Comparison of ENCODE assay signal across 14 cellular contexts in genomic region chr20:44579313-44580090, GRCh38. TPM values are rescaled to one million over a fixed set of nuclear protein-coding genes. Genes with fewer than 3 reads are reported as not detected.
DNase-seq lines count a peak whose midpoint lies in the region; ATAC-seq, FAIRE-seq and TF ChIP-seq lines count a peak whose summit lies in the region.
"Had no signal": no experiment of that assay in that cellular context is flagged by ENCODE, and none has a peak within 500 bp of the region (broad histone marks: within the 10 kb centered on the region; RNA-seq: fewer than 3 reads in every experiment).

No MANE protein-coding gene starts in this region.

- intact Hi-C loops in right cardiac atrium (cut with DNase I) (no loop called here), Right ventricle myocardium inferior (cut with DNase I) (no loop called here), vagina (cut with DNase I) (no loop called here)

- H3K36me3 ChIP-seq in ectodermal cell (ENCODE audit: control insufficient read depth, insufficient read depth, low read length): no peaks in the 10 kb centered on the region
- H3K36me3 ChIP-seq in neuron (ENCODE audit: insufficient read depth, low read length): no peaks in the 10 kb centered on the region
- no peaks in the 10 kb centered on the region for H3K36me3 ChIP-seq in vagina

- no peaks in the 10 kb centered on the region for H3K27me3 ChIP-seq in right cardiac atrium (ENCODE audit: control insufficient read depth, insufficient read depth)
- H3K27me3 ChIP-seq in ectodermal cell (ENCODE audit: control insufficient read depth, insufficient read depth, low read length, poor library complexity, severe bottlenecking): no peaks in the 10 kb centered on the region
- H3K27me3 ChIP-seq in neuron (ENCODE audit: insufficient read depth, low read length): no peaks in the 10 kb centered on the region
- H3K27me3 ChIP-seq in vagina: no peaks in the 10 kb centered on the region

- no peak for TF ChIP-seq POLR2A in vagina (IDR thresholded peaks at IDR 0.05)

- peak overlapping the region; percentile 79 for H3K27ac ChIP-seq in right cardiac atrium (ENCODE audit: low read length)
- H3K27ac ChIP-seq in ectodermal cell (ENCODE audit: insufficient read depth, low read depth, low read length, poor library complexity, severe bottlenecking): peak overlapping the region; percentile 18
- peak overlapping the region; percentile 85 for H3K27ac ChIP-seq in vagina

- H3K4me3 ChIP-seq in right cardiac atrium (ENCODE audit: low read length) (no peak overlapping the region), ectodermal cell (ENCODE audit: insufficient read depth, low read depth, low read length) (no peak overlapping the region), neuron (ENCODE audit: low read length) (peak overlapping the region; percentile 14), vagina (no peak overlapping the region)

- 42% methylated on average over 8 of the region's 8 CpGs for WGBS in right cardiac atrium
- 84 to 87% methylated on average over 7 to 8 of the region's 8 CpGs for WGBS in ectodermal cell, 2 experiments

- no peak for TF ChIP-seq CTCF in vagina (IDR thresholded peaks at IDR 0.05)

- H2AFZ ChIP-seq in neuron (ENCODE audit: low read depth, low read length): no peak overlapping the region

- DNase-seq in right cardiac atrium (no peak), Right ventricle myocardium inferior (ENCODE audit: missing footprints) (no peak), vagina (ENCODE audit: extremely low spot score in 2 of 2) (no peak), NCI-H2171 (lab: John Stamatoyannopoulos, UW) (no peak), urothelium cell line (ENCODE audit: low spot score) (no peak)
- DNase-seq in stimulated activated CD4-positive, alpha-beta T cell treated with anti-CD3 and anti-CD28 coated beads, Interleukin-4, amount 100 ng/mL, for 4 hours: no peak
- DNase-seq: activated CD4-positive, alpha-beta T cell treated with anti-CD3 and anti-CD28 coated beads, Interleukin-2, amount 10 ng/mL, durations not matched to agents 24 days and 14 days; DMS153; Kasumi-1; NCI-H187 had no signal

- H3K4me1 ChIP-seq in right cardiac atrium (ENCODE audit: control insufficient read depth, insufficient read depth, low read length): peaks cover 18% of the 10 kb centered on the region
- peaks cover 23% of the 10 kb centered on the region for H3K4me1 ChIP-seq in ectodermal cell (ENCODE audit: control insufficient read depth, insufficient read depth, low read length)
- H3K4me1 ChIP-seq in neuron (ENCODE audit: insufficient read depth, low read length): peaks cover 18% of the 10 kb centered on the region
- H3K4me1 ChIP-seq in vagina: peaks cover 49% of the 10 kb centered on the region

- H3K9me3 ChIP-seq in right cardiac atrium (ENCODE audit: control insufficient read depth, low read length) (no peaks in the 10 kb centered on the region), ectodermal cell (ENCODE audit: control insufficient read depth, low read length) (no peaks in the 10 kb centered on the region), neuron (ENCODE audit: low read length) (peaks cover 2% of the 10 kb centered on the region), vagina (no peaks in the 10 kb centered on the region)

- FAIRE-seq in urothelium cell line (lab: Jason Lieb, UNC): no peak
- FAIRE-seq: endometrium had no signal

- ATAC-seq in right cardiac atrium (peak in 1 of 2 donors; percentile 20), Right ventricle myocardium inferior (no peak)
- ATAC-seq: sciatic nerve had no signal

RNA-seq across cellular contexts. Expression of gene PKIG, which starts 2.9 kb away (rescaled TPM):
- 100 to 1,000 TPM; 212 to 246 (median 232) TPM for total RNA-seq in right cardiac atrium
- 334 TPM for polyA plus RNA-seq in right cardiac atrium
- total RNA-seq in Right ventricle myocardium inferior: 206 TPM
- polyA plus RNA-seq in ectodermal cell (2013, experiment 1 of 4): 69.9 TPM
- polyA plus RNA-seq in ectodermal cell (2013, experiment 2 of 4): 71.1 TPM
- polyA plus RNA-seq in ectodermal cell (2013, experiment 3 of 4): 59.9 TPM
- polyA plus RNA-seq in ectodermal cell (2013, experiment 4 of 4): 66.0 TPM
- total RNA-seq in vagina: 146 TPM

RNA-seq across cellular contexts. Expression of gene SERINC3, which starts 57.6 kb away (rescaled TPM):
- total RNA-seq in right cardiac atrium (100 to 1,000 TPM; 101 to 118 (median 105) TPM), Right ventricle myocardium inferior (82.4 TPM), vagina (77.3 TPM)
- 47.8 TPM for polyA plus RNA-seq in right cardiac atrium
- polyA plus RNA-seq in ectodermal cell (2013, experiment 1 of 4): 39.7 TPM
- polyA plus RNA-seq in ectodermal cell (2013, experiment 2 of 4): 40.1 TPM
- polyA plus RNA-seq in ectodermal cell (2013, experiment 3 of 4): 30.6 TPM
- polyA plus RNA-seq in ectodermal cell (2013, experiment 4 of 4): 38.2 TPM

Comparison
In these comparisons a context has a peak if more than half of its experiments do, and no peak if none do; other contexts are left out.
1. H3K27ac ChIP-seq: peak in every context shown above with its lines; median percentile 85 in vagina; 79 in right cardiac atrium; 18 in ectodermal cell.